ENCODE assay signal across 24 cellular contexts in genomic region chr11:133740928-133741327, GRCh38.
"Had no signal": no experiment of that assay in that cellular context is flagged by ENCODE, and none has a peak within 500 bp of the region (broad histone marks: within the 10 kb centered on the region; RNA-seq: fewer than 3 reads in every experiment).

No MANE protein-coding gene starts in this region.

- H3K9me3 ChIP-seq: MG63, SJSA1 had no signal

- H3K27ac ChIP-seq: SJSA1, SK-N-MC had no signal

- FAIRE-seq: HepG2, RCC 7860 had no signal

- ATAC-seq: HepG2 had no signal

- H3K27me3 ChIP-seq: MG63, SJSA1 had no signal

- H3K4me1 ChIP-seq: SJSA1 had no signal

- H3K36me3 ChIP-seq: MG63, SJSA1 had no signal

- H3K4me3 ChIP-seq: MG63, SJSA1, SK-N-MC had no signal

- DNase-seq: IMR-90, Karpas-422, KG1, MG63, NCI-H1092, NCI-H1105 treated with DMSO at 0.1 percent for 48 hours, NCI-H1417 treated with DMSO at 0.1 percent for 48 hours, NCI-H187, NCI-H2029, NCI-H2081 treated with DMSO at 0.1 percent for 48 hours, NCI-H2171, NCI-H226, NCI-H446, NCI-H510A, NCI-H524 treated with DMSO at 0.1 percent for 48 hours, NCI-H69, NCI-H774, Right ventricle myocardium superior, RPMI8226, SIG-M5 had no signal
